In the genomic region with DNA sequence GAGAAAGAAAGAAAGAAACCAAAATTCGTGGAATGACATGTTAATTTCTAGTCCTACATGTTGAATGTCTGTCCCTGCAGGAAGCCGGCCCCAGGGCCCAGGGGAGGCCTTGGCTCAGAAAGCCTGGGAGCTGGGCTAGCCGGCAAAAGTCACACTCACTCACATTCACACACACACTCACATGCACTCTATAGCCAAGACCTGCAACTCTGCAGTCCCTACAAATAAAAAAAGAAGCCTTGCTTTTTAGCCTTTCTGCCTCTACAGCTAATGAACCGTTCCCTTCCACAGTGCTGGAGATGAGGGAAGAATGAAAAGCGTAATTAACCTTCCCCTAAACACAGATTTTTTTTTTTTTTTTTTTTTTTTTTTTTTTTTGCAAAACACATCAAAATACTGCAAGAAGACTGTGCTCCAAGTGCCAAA, we compare ENCODE assay signal across 12 cellular contexts. TPM values are rescaled to one million over a fixed set of nuclear protein-coding genes. Genes with fewer than 3 reads are reported as not detected.
DNase-seq lines count a peak whose midpoint lies in the region; ATAC-seq and TF ChIP-seq lines count a peak whose summit lies in the region.
"Had no signal": no experiment of that assay in that cellular context is flagged by ENCODE, and none has a peak within 500 bp of the region (broad histone marks: within the 10 kb centered on the region; RNA-seq: fewer than 3 reads in every experiment).

No MANE protein-coding gene starts in this region.

- H3K27ac Mint-ChIP-seq in CD4-positive, alpha-beta T cell = no peak overlapping the region
- H3K27ac Mint-ChIP-seq in neural crest cell (ENCODE audit: unreplicated experiment) = no peak overlapping the region

- peaks cover 73% of the 10 kb centered on the region for H3K27me3 ChIP-seq in CD4-positive, alpha-beta T cell (ENCODE audit: control insufficient read depth, insufficient read depth, low read length)
- H3K27me3 ChIP-seq in heart right ventricle = peaks cover 0 to 85% (median 30%) of the 10 kb centered on the region in 7 donors

- H3K4me1 Mint-ChIP-seq in CD4-positive, alpha-beta T cell (ENCODE audit: low read depth) = peaks cover 42% of the 10 kb centered on the region
- H3K4me1 Mint-ChIP-seq in neural crest cell = peaks cover 33% of the 10 kb centered on the region

- 28 to 30% methylated on average over 5 of the region's 5 CpGs for WGBS in heart right ventricle, 2 donors

- peaks cover 94% of the 10 kb centered on the region for H3K27me3 Mint-ChIP-seq in CD4-positive, alpha-beta T cell
- H3K27me3 Mint-ChIP-seq in neural crest cell (ENCODE audit: low read depth) = peaks cover 90% of the 10 kb centered on the region

- H3K4me3 ChIP-seq in heart right ventricle = peak overlapping the region in 9 of 10 donors; percentile 10 to 95 (median 74)
- H3K4me3 ChIP-seq: uterus had no signal

- no peak for TF ChIP-seq CTCF in CD4-positive, alpha-beta T cell (IDR thresholded peaks at IDR 0.05)
- TF ChIP-seq CTCF in heart right ventricle (IDR thresholded peaks at IDR 0.05) (no peak), neural crest cell (conservative IDR thresholded peaks at IDR 0.05) (no peak)

- in situ Hi-C loops in KBM-7 (cut with MboI; ENCODE audit: low pct_unique_long_range_greater_than_20kb, low sequenced_read_pairs) = loop anchor here (25.0 kb wide), 1 partner anchor 522 kb away; no protein-coding TSS in a partner anchor

- peaks cover 0 to 68% (median 36%) of the 10 kb centered on the region in 9 donors for H3K4me1 ChIP-seq in heart right ventricle

- CTCF ChIA-PET in CD4-positive, alpha-beta T cell (lab: Charles Lee) = no interaction called here

- peak overlapping the region; percentile 31 for H3K4me3 Mint-ChIP-seq in CD4-positive, alpha-beta T cell
- peak overlapping the region; percentile 54 for H3K4me3 Mint-ChIP-seq in neural crest cell

- peaks cover 6% of the 10 kb centered on the region for H3K9me3 ChIP-seq in CD4-positive, alpha-beta T cell (ENCODE audit: control insufficient read depth, low read length)
- no peaks in the 10 kb centered on the region for H3K9me3 ChIP-seq in heart right ventricle
- H3K9me3 ChIP-seq: uterus had no signal

- H3K27ac ChIP-seq in CD4-positive, alpha-beta T cell (ENCODE audit: low read depth, low read length) = no peak overlapping the region
- peak overlapping the region; percentile 86 to 98 (median 93) for H3K27ac ChIP-seq in heart right ventricle
- H3K27ac ChIP-seq: C4-2B had no signal

- POLR2A ChIA-PET in CD4-positive, alpha-beta T cell (lab: Charles Lee) = interaction anchor here (0.6 kb wide), 1 partner anchor 20 kb away, joined by 3 read pairs; no protein-coding TSS in a partner anchor

- no peak for ATAC-seq in CD4-positive, alpha-beta T cell (ENCODE audit: poor library complexity)
- peak in 2 of 8 donors; percentile 24 to 33 for ATAC-seq in heart right ventricle
- no peak for ATAC-seq in HG03565 (IDR thresholded peaks at IDR 0.05; ENCODE audit: unreplicated experiment)
- no peak for ATAC-seq in GM21381 (IDR thresholded peaks at IDR 0.05; ENCODE audit: unreplicated experiment)
- ATAC-seq in HG03521 (IDR thresholded peaks at IDR 0.05; ENCODE audit: unreplicated experiment) = no peak
- ATAC-seq: HCT116 had no signal

- no peak for DNase-seq in CD4-positive, alpha-beta T cell
- DNase-seq in KBM-7 (peak; percentile 8), heart right ventricle (peak; percentile 50 to 57), neural crest cell (ENCODE audit: low read depth, low spot score) (no peak), Kasumi-1 (lab: John Stamatoyannopoulos, UW) (no peak)
- DNase-seq: cerebellar nuclear complex, uterus had no signal

- H3K36me3 ChIP-seq in heart right ventricle = no peaks in the 10 kb centered on the region
- H3K36me3 ChIP-seq: uterus had no signal

- peaks cover 5% of the 10 kb centered on the region for H3K36me3 Mint-ChIP-seq in CD4-positive, alpha-beta T cell (ENCODE audit: low read depth)
- H3K36me3 Mint-ChIP-seq in neural crest cell (ENCODE audit: low read depth) = no peaks in the 10 kb centered on the region

- intact Hi-C loops in CD4-positive, alpha-beta T cell (cut with DNase I, micrococcal nuclease) = no loop called here
- intact Hi-C loops in heart right ventricle (cut with DNase I) = loop anchor here in 2 of 10 donors (2.0 to 5.0 kb wide), 2 partner anchors 197 to 512 kb away; no protein-coding TSS in a partner anchor

- H3K9me3 Mint-ChIP-seq in CD4-positive, alpha-beta T cell = no peaks in the 10 kb centered on the region
- H3K9me3 Mint-ChIP-seq in neural crest cell = no peaks in the 10 kb centered on the region

RNA-seq across cellular contexts. Expression of a gene that starts 4.4 kb away (rescaled TPM):
- not detected for total RNA-seq in CD4-positive, alpha-beta T cell
- 10 to 100 TPM; 13.1 to 27.7 (median 17.7) TPM for total RNA-seq in heart right ventricle
- polyA plus RNA-seq in heart right ventricle = 10 to 100 TPM in 1 of 2 donors, 1 to 10 TPM in 1; 7.0 to 11.0 TPM
- 1.1 and 2.9 TPM in 2 replicates for total RNA-seq in neural crest cell

Comparison
In these comparisons a context has a peak if more than half of its experiments do, and no peak if none do; other contexts are left out.
1. DNase-seq: peak in KBM-7 (single experiment) and heart right ventricle (2 of 2); none in CD4-positive, alpha-beta T cell (0 of 10), neural crest cell (single experiment) and Kasumi-1 (0 of 2).